Comparison of ENCODE assay signal across 1 cellular context in the genomic region with DNA sequence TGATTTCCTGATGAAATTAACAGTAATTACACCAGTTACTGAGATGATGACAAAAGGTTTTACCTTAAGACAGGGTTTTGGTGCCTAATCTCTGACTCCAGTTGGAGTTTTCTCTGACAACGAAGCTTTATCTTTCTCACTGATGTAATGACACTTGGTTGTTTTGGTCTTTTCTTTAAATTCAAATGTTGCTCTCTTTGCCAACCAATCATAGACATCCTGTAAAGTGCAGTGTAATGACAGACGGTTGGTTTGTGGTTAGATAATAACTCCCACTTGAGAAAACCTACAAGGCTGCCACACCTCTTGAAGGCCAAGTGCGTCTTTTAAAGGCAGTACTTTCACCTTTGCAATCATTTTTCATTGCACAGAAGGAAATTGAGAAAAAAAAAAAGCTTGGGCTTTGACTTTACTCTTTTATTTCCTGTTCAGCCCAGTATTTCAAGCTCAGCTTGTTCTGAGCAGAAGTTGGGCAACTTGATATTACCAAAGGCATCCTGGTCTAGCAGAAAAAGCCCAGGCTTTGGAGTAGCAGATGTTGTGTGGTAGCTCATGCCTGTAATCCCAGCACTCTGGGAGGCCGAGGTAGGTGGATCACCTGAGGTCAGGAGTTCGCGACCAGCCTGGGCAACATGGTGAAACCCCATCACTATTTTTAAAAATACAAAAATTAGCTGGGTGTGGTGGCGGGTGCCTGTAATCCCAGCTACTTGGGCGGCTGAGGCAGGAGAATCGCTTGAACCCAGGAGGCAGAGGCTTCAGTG.
TF ChIP-seq lines count a peak whose summit lies in the region.

No MANE protein-coding gene starts in this region.

TF ChIP-seq in K562, 482 proteins besides CTCF, POLR2A, EP300 and RAD21 (continued from another document and continues in another):
- TF ChIP-seq, protein P1, sequence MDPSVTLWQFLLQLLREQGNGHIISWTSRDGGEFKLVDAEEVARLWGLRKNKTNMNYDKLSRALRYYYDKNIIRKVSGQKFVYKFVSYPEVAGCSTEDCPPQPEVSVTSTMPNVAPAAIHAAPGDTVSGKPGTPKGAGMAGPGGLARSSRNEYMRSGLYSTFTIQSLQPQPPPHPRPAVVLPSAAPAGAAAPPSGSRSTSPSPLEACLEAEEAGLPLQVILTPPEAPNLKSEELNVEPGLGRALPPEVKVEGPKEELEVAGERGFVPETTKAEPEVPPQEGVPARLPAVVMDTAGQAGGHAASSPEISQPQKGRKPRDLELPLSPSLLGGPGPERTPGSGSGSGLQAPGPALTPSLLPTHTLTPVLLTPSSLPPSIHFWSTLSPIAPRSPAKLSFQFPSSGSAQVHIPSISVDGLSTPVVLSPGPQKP (CRISPR knock-in tag; IDR thresholded peaks at IDR 0.05): no peak
- TF ChIP-seq ESRRA (IDR thresholded peaks at IDR 0.05; ENCODE audit: borderline replicate concordance, low read depth) (peak; percentile 98; the same call in 1 of the 2 replicates), SMARCA5 (IDR thresholded peaks at IDR 0.05) (no peak), ZNF146 (CRISPR knock-in tag; IDR thresholded peaks at IDR 0.05; ENCODE audit: unreplicated experiment) (no peak), TCFL5 (CRISPR knock-in tag; conservative IDR thresholded peaks at IDR 0.05) (0 out of 2 replicates have a peak, but pooled peaks have one; percentile 6), ZNF75A (CRISPR knock-in tag; IDR thresholded peaks at IDR 0.05) (no peak), ZNF76 (CRISPR knock-in tag; IDR thresholded peaks at IDR 0.05; ENCODE audit: borderline replicate concordance) (peak; percentile 64; the same call in 1 of the 2 replicates), FOSL1 (tag; conservative IDR thresholded peaks at IDR 0.05) (peak; percentile 86), DNMT1 (IDR thresholded peaks at IDR 0.05) (no peak), ZFX (CRISPR knock-in tag; IDR thresholded peaks at IDR 0.05) (no peak; the same call in 1 of the 2 replicates), PRPF4 (IDR thresholded peaks at IDR 0.05; ENCODE audit: insufficient read depth, low read depth, low read length, poor library complexity, severe bottlenecking) (no peak), MXI1 (IDR thresholded peaks at IDR 0.05; ENCODE audit: low read depth, low read length) (peak; percentile 34; the same call in 1 of the 2 replicates), CBFA2T3 (IDR thresholded peaks at IDR 0.05) (peak; percentile 96), NR2C1 (IDR thresholded peaks at IDR 0.05) (peak; percentile 61), NR2C1 (tag; IDR thresholded peaks at IDR 0.05) (peak; percentile 52), ZNF561 (CRISPR knock-in tag; conservative IDR thresholded peaks at IDR 0.05) (peak; percentile 49; the same call in 1 of the 2 replicates), FOXJ2 (tag; IDR thresholded peaks at IDR 0.05) (peak; percentile 94), TAF1 (IDR thresholded peaks at IDR 0.05; ENCODE audit: control insufficient read depth, extremely low read depth, insufficient read depth, low read length, severe bottlenecking) (peak; percentile 70), ZNF175 (CRISPR knock-in tag; IDR thresholded peaks at IDR 0.05; ENCODE audit: low read depth) (no peak), KHSRP (IDR thresholded peaks at IDR 0.05) (no peak), U2AF2 (optimal IDR thresholded peaks at IDR 0.05; ENCODE audit: low read depth, low read length) (no peak), PTTG1 (tag; IDR thresholded peaks at IDR 0.05; ENCODE audit: low read depth) (no peak), RBFOX2 (IDR thresholded peaks at IDR 0.05; ENCODE audit: low read depth, low read length) (peak; percentile 74), ZZZ3 (IDR thresholded peaks at IDR 0.05) (no peak), CHD4 (IDR thresholded peaks at IDR 0.05; ENCODE audit: insufficient read depth, insufficient replicate concordance, low read depth, low read length, poor library complexity, severe bottlenecking) (no peak), RB1 (IDR thresholded peaks at IDR 0.05; ENCODE audit: low read depth) (no peak; the same call in 1 of the 2 replicates)
- TF ChIP-seq, protein P2, sequence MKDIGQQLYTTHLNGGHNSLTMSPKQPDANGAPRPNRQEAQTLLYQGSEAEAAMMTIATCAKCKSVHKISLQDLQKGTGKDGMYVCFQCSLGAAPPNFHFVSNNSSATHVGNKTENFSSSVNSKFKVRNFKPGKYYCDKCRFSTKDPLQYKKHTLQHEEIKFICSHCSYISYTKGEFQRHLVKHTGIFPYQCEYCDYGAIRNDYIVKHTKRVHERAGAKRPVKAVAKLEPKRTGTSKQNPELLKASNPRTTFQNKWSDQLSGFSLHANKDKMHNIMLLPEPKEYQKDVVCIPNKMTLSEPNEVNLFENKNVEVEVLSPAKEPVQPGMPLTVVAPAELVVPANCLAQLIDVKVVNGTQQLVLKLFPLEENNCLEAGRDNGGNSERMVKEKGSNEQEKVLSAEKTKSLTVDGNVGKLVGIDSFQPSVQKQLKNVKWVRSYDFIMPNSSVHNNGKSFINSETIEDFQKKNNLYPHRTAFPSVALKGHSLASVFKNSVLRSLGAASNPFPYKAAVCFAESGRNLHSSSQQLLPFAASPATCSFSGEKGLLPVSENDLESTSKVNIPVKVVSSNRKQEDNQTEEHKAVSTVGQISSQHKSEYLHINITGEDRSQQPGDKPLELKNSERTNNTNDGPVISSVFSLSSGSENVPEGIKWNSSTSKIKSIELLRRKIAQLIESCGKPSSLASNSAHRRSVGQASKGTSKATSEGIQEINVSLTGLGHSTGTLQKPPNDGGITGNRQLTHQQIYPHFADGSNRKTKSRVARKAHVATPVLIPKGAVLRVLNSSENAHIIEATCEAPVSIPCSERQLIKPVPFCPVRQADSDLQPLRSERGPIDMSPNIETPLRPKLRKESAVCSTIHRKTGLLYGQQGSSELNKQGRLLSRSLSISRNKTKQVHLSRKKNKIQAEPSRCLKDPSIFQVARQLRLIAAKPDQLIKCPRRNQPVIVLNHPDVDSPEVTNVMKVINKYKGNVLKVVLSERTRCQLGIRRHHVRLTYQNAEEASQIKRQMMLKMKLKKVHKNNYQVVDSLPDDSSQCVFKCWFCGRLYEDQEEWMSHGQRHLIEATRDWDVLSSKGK (CRISPR knock-in tag; IDR thresholded peaks at IDR 0.05): no peak
- TF ChIP-seq, protein P3, sequence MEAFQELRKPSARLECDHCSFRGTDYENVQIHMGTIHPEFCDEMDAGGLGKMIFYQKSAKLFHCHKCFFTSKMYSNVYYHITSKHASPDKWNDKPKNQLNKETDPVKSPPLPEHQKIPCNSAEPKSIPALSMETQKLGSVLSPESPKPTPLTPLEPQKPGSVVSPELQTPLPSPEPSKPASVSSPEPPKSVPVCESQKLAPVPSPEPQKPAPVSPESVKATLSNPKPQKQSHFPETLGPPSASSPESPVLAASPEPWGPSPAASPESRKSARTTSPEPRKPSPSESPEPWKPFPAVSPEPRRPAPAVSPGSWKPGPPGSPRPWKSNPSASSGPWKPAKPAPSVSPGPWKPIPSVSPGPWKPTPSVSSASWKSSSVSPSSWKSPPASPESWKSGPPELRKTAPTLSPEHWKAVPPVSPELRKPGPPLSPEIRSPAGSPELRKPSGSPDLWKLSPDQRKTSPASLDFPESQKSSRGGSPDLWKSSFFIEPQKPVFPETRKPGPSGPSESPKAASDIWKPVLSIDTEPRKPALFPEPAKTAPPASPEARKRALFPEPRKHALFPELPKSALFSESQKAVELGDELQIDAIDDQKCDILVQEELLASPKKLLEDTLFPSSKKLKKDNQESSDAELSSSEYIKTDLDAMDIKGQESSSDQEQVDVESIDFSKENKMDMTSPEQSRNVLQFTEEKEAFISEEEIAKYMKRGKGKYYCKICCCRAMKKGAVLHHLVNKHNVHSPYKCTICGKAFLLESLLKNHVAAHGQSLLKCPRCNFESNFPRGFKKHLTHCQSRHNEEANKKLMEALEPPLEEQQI (IDR thresholded peaks at IDR 0.05): peak; percentile 100
- TF ChIP-seq, protein P4, sequence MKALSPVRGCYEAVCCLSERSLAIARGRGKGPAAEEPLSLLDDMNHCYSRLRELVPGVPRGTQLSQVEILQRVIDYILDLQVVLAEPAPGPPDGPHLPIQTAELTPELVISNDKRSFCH (CRISPR knock-in tag; IDR thresholded peaks at IDR 0.05): no peak
- TF ChIP-seq, protein P4 (tag; IDR thresholded peaks at IDR 0.05): peak; percentile 90
- TF ChIP-seq, protein P5, sequence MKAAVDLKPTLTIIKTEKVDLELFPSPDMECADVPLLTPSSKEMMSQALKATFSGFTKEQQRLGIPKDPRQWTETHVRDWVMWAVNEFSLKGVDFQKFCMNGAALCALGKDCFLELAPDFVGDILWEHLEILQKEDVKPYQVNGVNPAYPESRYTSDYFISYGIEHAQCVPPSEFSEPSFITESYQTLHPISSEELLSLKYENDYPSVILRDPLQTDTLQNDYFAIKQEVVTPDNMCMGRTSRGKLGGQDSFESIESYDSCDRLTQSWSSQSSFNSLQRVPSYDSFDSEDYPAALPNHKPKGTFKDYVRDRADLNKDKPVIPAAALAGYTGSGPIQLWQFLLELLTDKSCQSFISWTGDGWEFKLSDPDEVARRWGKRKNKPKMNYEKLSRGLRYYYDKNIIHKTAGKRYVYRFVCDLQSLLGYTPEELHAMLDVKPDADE (conservative IDR thresholded peaks at IDR 0.05; ENCODE audit: control insufficient read depth, low read depth, low read length): no peak
- TF ChIP-seq, protein P6, sequence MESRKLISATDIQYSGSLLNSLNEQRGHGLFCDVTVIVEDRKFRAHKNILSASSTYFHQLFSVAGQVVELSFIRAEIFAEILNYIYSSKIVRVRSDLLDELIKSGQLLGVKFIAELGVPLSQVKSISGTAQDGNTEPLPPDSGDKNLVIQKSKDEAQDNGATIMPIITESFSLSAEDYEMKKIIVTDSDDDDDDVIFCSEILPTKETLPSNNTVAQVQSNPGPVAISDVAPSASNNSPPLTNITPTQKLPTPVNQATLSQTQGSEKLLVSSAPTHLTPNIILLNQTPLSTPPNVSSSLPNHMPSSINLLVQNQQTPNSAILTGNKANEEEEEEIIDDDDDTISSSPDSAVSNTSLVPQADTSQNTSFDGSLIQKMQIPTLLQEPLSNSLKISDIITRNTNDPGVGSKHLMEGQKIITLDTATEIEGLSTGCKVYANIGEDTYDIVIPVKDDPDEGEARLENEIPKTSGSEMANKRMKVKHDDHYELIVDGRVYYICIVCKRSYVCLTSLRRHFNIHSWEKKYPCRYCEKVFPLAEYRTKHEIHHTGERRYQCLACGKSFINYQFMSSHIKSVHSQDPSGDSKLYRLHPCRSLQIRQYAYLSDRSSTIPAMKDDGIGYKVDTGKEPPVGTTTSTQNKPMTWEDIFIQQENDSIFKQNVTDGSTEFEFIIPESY (CRISPR knock-in tag; IDR thresholded peaks at IDR 0.05): peak; percentile 9; the same call in 1 of the 2 replicates
- TF ChIP-seq, protein P7, sequence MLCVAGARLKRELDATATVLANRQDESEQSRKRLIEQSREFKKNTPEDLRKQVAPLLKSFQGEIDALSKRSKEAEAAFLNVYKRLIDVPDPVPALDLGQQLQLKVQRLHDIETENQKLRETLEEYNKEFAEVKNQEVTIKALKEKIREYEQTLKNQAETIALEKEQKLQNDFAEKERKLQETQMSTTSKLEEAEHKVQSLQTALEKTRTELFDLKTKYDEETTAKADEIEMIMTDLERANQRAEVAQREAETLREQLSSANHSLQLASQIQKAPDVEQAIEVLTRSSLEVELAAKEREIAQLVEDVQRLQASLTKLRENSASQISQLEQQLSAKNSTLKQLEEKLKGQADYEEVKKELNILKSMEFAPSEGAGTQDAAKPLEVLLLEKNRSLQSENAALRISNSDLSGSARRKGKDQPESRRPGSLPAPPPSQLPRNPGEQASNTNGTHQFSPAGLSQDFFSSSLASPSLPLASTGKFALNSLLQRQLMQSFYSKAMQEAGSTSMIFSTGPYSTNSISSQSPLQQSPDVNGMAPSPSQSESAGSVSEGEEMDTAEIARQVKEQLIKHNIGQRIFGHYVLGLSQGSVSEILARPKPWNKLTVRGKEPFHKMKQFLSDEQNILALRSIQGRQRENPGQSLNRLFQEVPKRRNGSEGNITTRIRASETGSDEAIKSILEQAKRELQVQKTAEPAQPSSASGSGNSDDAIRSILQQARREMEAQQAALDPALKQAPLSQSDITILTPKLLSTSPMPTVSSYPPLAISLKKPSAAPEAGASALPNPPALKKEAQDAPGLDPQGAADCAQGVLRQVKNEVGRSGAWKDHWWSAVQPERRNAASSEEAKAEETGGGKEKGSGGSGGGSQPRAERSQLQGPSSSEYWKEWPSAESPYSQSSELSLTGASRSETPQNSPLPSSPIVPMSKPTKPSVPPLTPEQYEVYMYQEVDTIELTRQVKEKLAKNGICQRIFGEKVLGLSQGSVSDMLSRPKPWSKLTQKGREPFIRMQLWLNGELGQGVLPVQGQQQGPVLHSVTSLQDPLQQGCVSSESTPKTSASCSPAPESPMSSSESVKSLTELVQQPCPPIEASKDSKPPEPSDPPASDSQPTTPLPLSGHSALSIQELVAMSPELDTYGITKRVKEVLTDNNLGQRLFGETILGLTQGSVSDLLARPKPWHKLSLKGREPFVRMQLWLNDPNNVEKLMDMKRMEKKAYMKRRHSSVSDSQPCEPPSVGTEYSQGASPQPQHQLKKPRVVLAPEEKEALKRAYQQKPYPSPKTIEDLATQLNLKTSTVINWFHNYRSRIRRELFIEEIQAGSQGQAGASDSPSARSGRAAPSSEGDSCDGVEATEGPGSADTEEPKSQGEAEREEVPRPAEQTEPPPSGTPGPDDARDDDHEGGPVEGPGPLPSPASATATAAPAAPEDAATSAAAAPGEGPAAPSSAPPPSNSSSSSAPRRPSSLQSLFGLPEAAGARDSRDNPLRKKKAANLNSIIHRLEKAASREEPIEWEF (CRISPR knock-in tag; IDR thresholded peaks at IDR 0.05): peak; percentile 50
- TF ChIP-seq, protein P8, sequence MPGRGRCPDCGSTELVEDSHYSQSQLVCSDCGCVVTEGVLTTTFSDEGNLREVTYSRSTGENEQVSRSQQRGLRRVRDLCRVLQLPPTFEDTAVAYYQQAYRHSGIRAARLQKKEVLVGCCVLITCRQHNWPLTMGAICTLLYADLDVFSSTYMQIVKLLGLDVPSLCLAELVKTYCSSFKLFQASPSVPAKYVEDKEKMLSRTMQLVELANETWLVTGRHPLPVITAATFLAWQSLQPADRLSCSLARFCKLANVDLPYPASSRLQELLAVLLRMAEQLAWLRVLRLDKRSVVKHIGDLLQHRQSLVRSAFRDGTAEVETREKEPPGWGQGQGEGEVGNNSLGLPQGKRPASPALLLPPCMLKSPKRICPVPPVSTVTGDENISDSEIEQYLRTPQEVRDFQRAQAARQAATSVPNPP (IDR thresholded peaks at IDR 0.05; ENCODE audit: borderline replicate concordance, insufficient read depth, insufficient read length): no peak
- TF ChIP-seq, protein P9, sequence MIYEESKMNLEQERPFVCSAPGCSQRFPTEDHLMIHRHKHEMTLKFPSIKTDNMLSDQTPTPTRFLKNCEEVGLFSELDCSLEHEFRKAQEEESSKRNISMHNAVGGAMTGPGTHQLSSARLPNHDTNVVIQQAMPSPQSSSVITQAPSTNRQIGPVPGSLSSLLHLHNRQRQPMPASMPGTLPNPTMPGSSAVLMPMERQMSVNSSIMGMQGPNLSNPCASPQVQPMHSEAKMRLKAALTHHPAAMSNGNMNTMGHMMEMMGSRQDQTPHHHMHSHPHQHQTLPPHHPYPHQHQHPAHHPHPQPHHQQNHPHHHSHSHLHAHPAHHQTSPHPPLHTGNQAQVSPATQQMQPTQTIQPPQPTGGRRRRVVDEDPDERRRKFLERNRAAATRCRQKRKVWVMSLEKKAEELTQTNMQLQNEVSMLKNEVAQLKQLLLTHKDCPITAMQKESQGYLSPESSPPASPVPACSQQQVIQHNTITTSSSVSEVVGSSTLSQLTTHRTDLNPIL (CRISPR knock-in tag; IDR thresholded peaks at IDR 0.05): no peak
